ENCODE assay signal across 1 cellular context in genomic region chr2:121582272-121582671, GRCh38.
TF ChIP-seq lines count a peak whose summit lies in the region.

No MANE protein-coding gene starts in this region.

TF ChIP-seq in HepG2, 621 proteins besides CTCF, POLR2A, EP300 and RAD21 (continued from another document):
- TF ChIP-seq SOX6 (IDR thresholded peaks at IDR 0.05) (0 out of 2 replicates have a peak, but pooled peaks have one; percentile 35), SOX6 (CRISPR knock-in tag; IDR thresholded peaks at IDR 0.05) (no peak), HOXD1 (CRISPR knock-in tag; IDR thresholded peaks at IDR 0.05) (no peak), PCBP1 (IDR thresholded peaks at IDR 0.05; ENCODE audit: borderline replicate concordance, low read depth, low read length) (no peak), MED8 (CRISPR knock-in tag; IDR thresholded peaks at IDR 0.05; ENCODE audit: insufficient replicate concordance) (no peak), SYNCRIP (IDR thresholded peaks at IDR 0.05; ENCODE audit: insufficient read depth, low read depth, low read length) (no peak), ZNF205 (CRISPR knock-in tag; IDR thresholded peaks at IDR 0.05) (no peak), MXD3 (CRISPR knock-in tag; IDR thresholded peaks at IDR 0.05) (no peak), AKNA (CRISPR knock-in tag; IDR thresholded peaks at IDR 0.05; ENCODE audit: borderline replicate concordance) (no peak), SAFB2 (CRISPR knock-in tag; IDR thresholded peaks at IDR 0.05; ENCODE audit: borderline replicate concordance, low read depth) (no peak), FOXA1 (IDR thresholded peaks at IDR 0.05) (0 out of 2 replicates have a peak, but pooled peaks have one; percentile 26), FOXA1 (CRISPR knock-in tag; IDR thresholded peaks at IDR 0.05) (no peak), KLF11 (CRISPR knock-in tag; IDR thresholded peaks at IDR 0.05) (no peak), ZNF275 (CRISPR knock-in tag; IDR thresholded peaks at IDR 0.05; ENCODE audit: borderline replicate concordance) (no peak), ISL2 (CRISPR knock-in tag; IDR thresholded peaks at IDR 0.05) (no peak), ZNF329 (CRISPR knock-in tag; IDR thresholded peaks at IDR 0.05; ENCODE audit: low read depth) (no peak), SATB2 (CRISPR knock-in tag; IDR thresholded peaks at IDR 0.05) (no peak), ZNF367 (CRISPR knock-in tag; IDR thresholded peaks at IDR 0.05; ENCODE audit: borderline replicate concordance) (no peak), ZSCAN9 (CRISPR knock-in tag; IDR thresholded peaks at IDR 0.05; ENCODE audit: borderline replicate concordance) (no peak), ATF7 (IDR thresholded peaks at IDR 0.05) (0 out of 2 replicates have a peak, but pooled peaks have one; percentile 24), ATF7 (CRISPR knock-in tag; IDR thresholded peaks at IDR 0.05) (no peak), MTF1 (CRISPR knock-in tag; IDR thresholded peaks at IDR 0.05) (no peak), ZNF589 (CRISPR knock-in tag; conservative IDR thresholded peaks at IDR 0.05) (no peak), PCBP2 (optimal IDR thresholded peaks at IDR 0.05; ENCODE audit: low read depth, low read length, poor library complexity, severe bottlenecking) (no peak), ZBTB7B (CRISPR knock-in tag; IDR thresholded peaks at IDR 0.05) (no peak), TCF12 (IDR thresholded peaks at IDR 0.05) (no peak), TCF12 (CRISPR knock-in tag; IDR thresholded peaks at IDR 0.05) (no peak)
- TF ChIP-seq, protein P1, sequence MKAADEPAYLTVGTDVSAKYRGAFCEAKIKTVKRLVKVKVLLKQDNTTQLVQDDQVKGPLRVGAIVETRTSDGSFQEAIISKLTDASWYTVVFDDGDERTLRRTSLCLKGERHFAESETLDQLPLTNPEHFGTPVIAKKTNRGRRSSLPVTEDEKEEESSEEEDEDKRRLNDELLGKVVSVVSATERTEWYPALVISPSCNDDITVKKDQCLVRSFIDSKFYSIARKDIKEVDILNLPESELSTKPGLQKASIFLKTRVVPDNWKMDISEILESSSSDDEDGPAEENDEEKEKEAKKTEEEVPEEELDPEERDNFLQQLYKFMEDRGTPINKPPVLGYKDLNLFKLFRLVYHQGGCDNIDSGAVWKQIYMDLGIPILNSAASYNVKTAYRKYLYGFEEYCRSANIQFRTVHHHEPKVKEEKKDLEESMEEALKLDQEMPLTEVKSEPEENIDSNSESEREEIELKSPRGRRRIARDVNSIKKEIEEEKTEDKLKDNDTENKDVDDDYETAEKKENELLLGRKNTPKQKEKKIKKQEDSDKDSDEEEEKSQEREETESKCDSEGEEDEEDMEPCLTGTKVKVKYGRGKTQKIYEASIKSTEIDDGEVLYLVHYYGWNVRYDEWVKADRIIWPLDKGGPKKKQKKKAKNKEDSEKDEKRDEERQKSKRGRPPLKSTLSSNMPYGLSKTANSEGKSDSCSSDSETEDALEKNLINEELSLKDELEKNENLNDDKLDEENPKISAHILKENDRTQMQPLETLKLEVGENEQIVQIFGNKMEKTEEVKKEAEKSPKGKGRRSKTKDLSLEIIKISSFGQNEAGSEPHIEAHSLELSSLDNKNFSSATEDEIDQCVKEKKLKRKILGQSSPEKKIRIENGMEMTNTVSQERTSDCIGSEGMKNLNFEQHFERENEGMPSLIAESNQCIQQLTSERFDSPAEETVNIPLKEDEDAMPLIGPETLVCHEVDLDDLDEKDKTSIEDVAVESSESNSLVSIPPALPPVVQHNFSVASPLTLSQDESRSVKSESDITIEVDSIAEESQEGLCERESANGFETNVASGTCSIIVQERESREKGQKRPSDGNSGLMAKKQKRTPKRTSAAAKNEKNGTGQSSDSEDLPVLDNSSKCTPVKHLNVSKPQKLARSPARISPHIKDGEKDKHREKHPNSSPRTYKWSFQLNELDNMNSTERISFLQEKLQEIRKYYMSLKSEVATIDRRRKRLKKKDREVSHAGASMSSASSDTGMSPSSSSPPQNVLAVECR (CRISPR knock-in tag; IDR thresholded peaks at IDR 0.05; ENCODE audit: borderline replicate concordance): no peak
- TF ChIP-seq, protein P2, sequence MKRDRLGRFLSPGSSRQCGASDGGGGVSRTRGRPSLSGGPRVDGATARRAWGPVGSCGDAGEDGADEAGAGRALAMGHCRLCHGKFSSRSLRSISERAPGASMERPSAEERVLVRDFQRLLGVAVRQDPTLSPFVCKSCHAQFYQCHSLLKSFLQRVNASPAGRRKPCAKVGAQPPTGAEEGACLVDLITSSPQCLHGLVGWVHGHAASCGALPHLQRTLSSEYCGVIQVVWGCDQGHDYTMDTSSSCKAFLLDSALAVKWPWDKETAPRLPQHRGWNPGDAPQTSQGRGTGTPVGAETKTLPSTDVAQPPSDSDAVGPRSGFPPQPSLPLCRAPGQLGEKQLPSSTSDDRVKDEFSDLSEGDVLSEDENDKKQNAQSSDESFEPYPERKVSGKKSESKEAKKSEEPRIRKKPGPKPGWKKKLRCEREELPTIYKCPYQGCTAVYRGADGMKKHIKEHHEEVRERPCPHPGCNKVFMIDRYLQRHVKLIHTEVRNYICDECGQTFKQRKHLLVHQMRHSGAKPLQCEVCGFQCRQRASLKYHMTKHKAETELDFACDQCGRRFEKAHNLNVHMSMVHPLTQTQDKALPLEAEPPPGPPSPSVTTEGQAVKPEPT (CRISPR knock-in tag; IDR thresholded peaks at IDR 0.05; ENCODE audit: low read depth): no peak
TF ChIP-seq in HepG2: peak in this region for 5.
